In genomic region chr2:19198376-19198775, GRCh38 we compare ENCODE assay signal across 19 cellular contexts.
A peak's percentile ranks its signal among the peaks of the same experiment; 100 is the strongest.
DNase-seq lines count a peak whose midpoint lies in the region; ATAC-seq and TF ChIP-seq lines count a peak whose summit lies in the region.
"Had no signal": no experiment of that assay in that cellular context is flagged by ENCODE, and none has a peak within 500 bp of the region (broad histone marks: within the 10 kb centered on the region; RNA-seq: fewer than 3 reads in every experiment).

No MANE protein-coding gene starts in this region.

- H3K4me3 ChIP-seq in ascending aorta: no peak overlapping the region
- H3K4me3 ChIP-seq: PC-9, SJSA1 had no signal

- no peak overlapping the region for H3K27ac ChIP-seq in ascending aorta
- H3K27ac ChIP-seq: C4-2B, HL-60, PC-9, SJSA1 had no signal

- DNase-seq in RPMI7951 (ENCODE audit: low read depth): peak; percentile 49
- peak; percentile 27 for DNase-seq in epidermal melanocyte (ENCODE audit: insufficient read length, low spot score)
- peak; percentile 50 for DNase-seq in globus pallidus (ENCODE audit: low spot score)
- peak; percentile 65 for DNase-seq in sciatic nerve (ENCODE audit: low spot score)
- DNase-seq in ascending aorta (ENCODE audit: low spot score in 2 of 2): no peak
- no peak for DNase-seq in GOT3 (lab: John Stamatoyannopoulos, UW)
- DNase-seq: ACHN, AML-193, DND-41, H9, NCI-H1436, NCI-H1930, NCI-H226, NCI-H524 had no signal

- ATAC-seq in sciatic nerve: peak; percentile 84
- no peak for ATAC-seq in HG02870 (IDR thresholded peaks at IDR 0.05; ENCODE audit: unreplicated experiment)

- no peaks in the 10 kb centered on the region for H3K4me1 ChIP-seq in ascending aorta
- H3K4me1 ChIP-seq: SJSA1 had no signal

- H3K9me3 ChIP-seq in ascending aorta: no peaks in the 10 kb centered on the region
- H3K9me3 ChIP-seq: SJSA1 had no signal

- no peaks in the 10 kb centered on the region for H3K36me3 ChIP-seq in ascending aorta
- H3K36me3 ChIP-seq: SJSA1 had no signal

- H3K27me3 ChIP-seq in ascending aorta: no peaks in the 10 kb centered on the region
- H3K27me3 ChIP-seq: SJSA1 had no signal

- TF ChIP-seq CTCF in ascending aorta (IDR thresholded peaks at IDR 0.05): no peak

- intact Hi-C loops in sciatic nerve (cut with DNase I) (no loop called here), ascending aorta (cut with DNase I) (no loop called here)

Comparison
In these comparisons a context has a peak if more than half of its experiments do, and no peak if none do; other contexts are left out.
1. DNase-seq: peak in RPMI7951 (single experiment), epidermal melanocyte (single experiment), globus pallidus (single experiment) and sciatic nerve (single experiment); none in ascending aorta (0 of 2) and GOT3 (single experiment).